Comparison of ENCODE assay signal across 9 cellular contexts in the genomic region with DNA sequence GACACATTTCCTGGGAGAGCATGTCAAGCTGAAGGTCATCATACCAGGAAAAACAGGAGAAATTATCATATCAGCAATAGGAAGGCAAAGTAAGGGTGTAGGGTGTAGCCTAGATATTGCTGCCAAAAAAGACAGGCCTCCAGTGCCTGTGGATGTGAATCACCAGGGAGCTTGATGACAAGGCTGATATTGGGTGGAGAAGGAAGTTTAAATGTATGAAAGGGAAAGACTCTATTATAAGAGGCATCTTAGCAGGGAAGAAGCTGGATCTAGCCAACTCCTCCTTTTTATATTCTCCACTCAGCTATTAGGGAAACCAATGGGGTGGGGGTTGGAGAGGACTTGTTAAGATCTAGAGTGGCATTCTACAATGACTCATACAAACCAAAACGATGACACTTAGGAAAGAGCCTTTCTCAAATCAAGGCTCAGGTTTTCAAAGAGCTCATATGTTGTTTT.
DNase-seq lines count a peak whose midpoint lies in the region; ATAC-seq and TF ChIP-seq lines count a peak whose summit lies in the region.
"Had no signal": no experiment of that assay in that cellular context is flagged by ENCODE, and none has a peak within 500 bp of the region (broad histone marks: within the 10 kb centered on the region; RNA-seq: fewer than 3 reads in every experiment).

No MANE protein-coding gene starts in this region.

- no peak for TF ChIP-seq CTCF in cardiac fibroblast (IDR thresholded peaks at IDR 0.05; ENCODE audit: low read depth, low read length)

- no peak overlapping the region for H3K4me3 ChIP-seq in cardiac fibroblast (replicated peaks in 1 of 2; ENCODE audit: low read depth in 2 of 2, low read length in 2 of 2)
- H3K4me3 ChIP-seq: spleen had no signal

- DNase-seq in GM03348 (ENCODE audit: low spot score) (peak; percentile 78), LoVo (ENCODE audit: low spot score) (peak; percentile 80), cardiac fibroblast (ENCODE audit: low read depth in 2 of 2) (peak; percentile 67 to 78), non-pigmented ciliary epithelial cell (ENCODE audit: low read depth) (peak; percentile 50), glomerular visceral epithelial cell (ENCODE audit: extremely low spot score) (no peak), NCI-H2227 treated with DMSO at 0.1 percent for 48 hours (lab: John Stamatoyannopoulos, UW) (no peak)
- DNase-seq: spleen had no signal

- ATAC-seq in HG03571 (IDR thresholded peaks at IDR 0.05; ENCODE audit: unreplicated experiment) (no peak), GM21447 (IDR thresholded peaks at IDR 0.05; ENCODE audit: unreplicated experiment) (no peak)

Comparison
In these comparisons a context has a peak if more than half of its experiments do, and no peak if none do; other contexts are left out.
1. DNase-seq: peak in GM03348 (single experiment), LoVo (single experiment), cardiac fibroblast (2 of 2) and non-pigmented ciliary epithelial cell (single experiment); none in glomerular visceral epithelial cell (single experiment) and NCI-H2227 treated with DMSO at 0.1 percent for 48 hours (single experiment).